Comparison of ENCODE assay signal across 24 cellular contexts in the genomic region with DNA sequence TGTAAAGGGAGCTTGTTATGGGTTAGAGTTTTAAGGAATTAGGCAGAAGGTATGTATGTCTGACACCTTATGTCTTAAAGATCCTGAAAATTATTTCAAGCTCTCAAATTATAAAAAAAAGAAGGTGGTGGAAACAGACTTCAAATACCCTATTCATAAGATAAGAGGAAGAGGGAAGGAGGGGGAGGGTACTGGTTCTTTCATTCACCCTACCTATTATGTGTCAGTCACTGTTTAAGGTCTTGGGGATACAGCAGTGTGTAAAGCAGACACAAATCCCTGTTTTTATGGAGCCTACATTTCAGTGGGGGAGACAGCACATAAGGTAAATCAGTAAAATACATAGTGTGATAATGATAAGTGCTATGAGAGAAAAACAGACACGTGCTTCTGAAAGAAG.
A peak's percentile ranks its signal among the peaks of the same experiment; 100 is the strongest.
DNase-seq lines count a peak whose midpoint lies in the region; ATAC-seq and TF ChIP-seq lines count a peak whose summit lies in the region.
"Had no signal": no experiment of that assay in that cellular context is flagged by ENCODE, and none has a peak within 500 bp of the region (broad histone marks: within the 10 kb centered on the region; RNA-seq: fewer than 3 reads in every experiment).

No MANE protein-coding gene starts in this region.

- H3K79me1 ChIP-seq in neuronal stem cell (ENCODE audit: low read depth, low read length) = peaks cover 5% of the 10 kb centered on the region

- no peaks in the 10 kb centered on the region for H3K9me3 ChIP-seq in cardiac muscle cell (ENCODE audit: low read depth)
- no peaks in the 10 kb centered on the region for H3K9me3 ChIP-seq in Panc1 (ENCODE audit: control insufficient read depth, insufficient read depth, low read depth, low read length)
- no peaks in the 10 kb centered on the region for H3K9me3 ChIP-seq in iPS-18a (ENCODE audit: control insufficient read depth, low read depth, low read length)
- peaks cover 0 to 3% of the 10 kb centered on the region in 2 donors for H3K9me3 ChIP-seq in neuronal stem cell (replicated peaks in 1 of 2; ENCODE audit: control insufficient read depth in 2 of 2, insufficient read depth in 1 of 2, low read depth in 1 of 2, low read length in 2 of 2)
- H3K9me3 ChIP-seq in effector memory CD4-positive, alpha-beta T cell (ENCODE audit: control insufficient read depth, low read length) = no peaks in the 10 kb centered on the region
- H3K9me3 ChIP-seq: MG63 had no signal

- no peaks in the 10 kb centered on the region for H3K36me3 Mint-ChIP-seq in chondrocyte (ENCODE audit: low read depth)

- no peak overlapping the region for H3K27ac Mint-ChIP-seq in chondrocyte (ENCODE audit: unreplicated experiment)

- ATAC-seq in Panc1 (no peak), HG02884 (IDR thresholded peaks at IDR 0.05; ENCODE audit: unreplicated experiment) (no peak)

- no peak overlapping the region for H4K91ac ChIP-seq in neuronal stem cell (ENCODE audit: low read depth, low read length, poor library complexity)

- peak overlapping the region; percentile 35 for H3K4me2 ChIP-seq in neuronal stem cell (ENCODE audit: insufficient read depth, low read length, poor library complexity, severe bottlenecking)

- H3K27me3 Mint-ChIP-seq in chondrocyte (ENCODE audit: low read depth) = peaks cover 5% of the 10 kb centered on the region

- intact Hi-C loops in cardiac septum (cut with DNase I) (no loop called here), Panc1 (cut with micrococcal nuclease; ENCODE audit: unreplicated experiment) (no loop called here)

- H3K27ac ChIP-seq in cardiac muscle cell = peak overlapping the region; percentile 26
- H3K27ac ChIP-seq in Panc1 (ENCODE audit: low read length) = peak overlapping the region; percentile 29; the same call in 1 of the 2 replicates
- H3K27ac ChIP-seq in iPS-18a (ENCODE audit: low read length) = peak overlapping the region; percentile 43
- peak overlapping the region; percentile 96 for H3K27ac ChIP-seq in neuronal stem cell (replicated peaks; ENCODE audit: low read length)
- H3K27ac ChIP-seq in effector memory CD4-positive, alpha-beta T cell (ENCODE audit: insufficient read depth, low read length, poor library complexity, severe bottlenecking) = no peak overlapping the region
- H3K27ac ChIP-seq: RWPE1 had no signal

- H2BK5ac ChIP-seq in neuronal stem cell (ENCODE audit: low read length) = no peak overlapping the region

- no peak overlapping the region for H3K23ac ChIP-seq in neuronal stem cell (ENCODE audit: low read depth, low read length, poor library complexity)

- no CpG with 5 or more reads among the region's 1 CpG for whole genome bisulfite sequencing in neuronal stem cell (ENCODE audit: extremely low coverage in 2 of 2, insufficient read length in 2 of 2, insufficient replicate concordance in 1 of 2), 2 donors

- H3K14ac ChIP-seq in neuronal stem cell (ENCODE audit: low read length) = no peak overlapping the region

- no peak overlapping the region for H2AK5ac ChIP-seq in neuronal stem cell (ENCODE audit: low read depth, low read length)

- no peak overlapping the region for H3K4me3 ChIP-seq in cardiac muscle cell
- no peak overlapping the region for H3K4me3 ChIP-seq in Panc1 (ENCODE audit: low read depth in 2 of 2, low read length in 2 of 2)
- H3K4me3 ChIP-seq in iPS-18a (ENCODE audit: low read length) = peak overlapping the region; percentile 17
- H3K4me3 ChIP-seq in neuronal stem cell (ENCODE audit: low read length in 2 of 2) = no peak overlapping the region
- no peak overlapping the region for H3K4me3 ChIP-seq in effector memory CD4-positive, alpha-beta T cell (ENCODE audit: insufficient read depth, low read depth, low read length, poor library complexity, severe bottlenecking)
- H3K4me3 ChIP-seq: MG63 had no signal

- POLR2A ChIA-PET in Panc1 (lab: Charles Lee) = no interaction called here

- H3K4me1 ChIP-seq in cardiac muscle cell (ENCODE audit: low read depth) (peaks cover 36% of the 10 kb centered on the region), Panc1 (ENCODE audit: control insufficient read depth, insufficient read depth, low read length) (peaks cover 14% of the 10 kb centered on the region; the same call in 1 of the 2 replicates), iPS-18a (ENCODE audit: control insufficient read depth, low read depth, low read length) (peaks cover 44% of the 10 kb centered on the region), neuronal stem cell (ENCODE audit: control insufficient read depth in 2 of 2, insufficient read depth in 1 of 2, low read depth in 1 of 2, low read length in 2 of 2) (peaks cover 25 to 28% of the 10 kb centered on the region in 2 donors)
- H3K4me1 ChIP-seq in effector memory CD4-positive, alpha-beta T cell (ENCODE audit: control insufficient read depth, insufficient read depth, low read length, poor library complexity, severe bottlenecking) = no peaks in the 10 kb centered on the region

- no peak for TF ChIP-seq CTCF in cardiac muscle cell (IDR thresholded peaks at IDR 0.05; ENCODE audit: low read depth, low read length)
- TF ChIP-seq CTCF in Panc1 (IDR thresholded peaks at IDR 0.05) = no peak
- TF ChIP-seq CTCF in chondrocyte (IDR thresholded peaks at IDR 0.05) = no peak

- CTCF ChIA-PET in Panc1 (lab: Charles Lee) = no interaction called here

- DNase-seq in cardiac muscle cell (ENCODE audit: low read depth in 1 of 2, low spot score in 1 of 2) (no peak), cardiac septum (ENCODE audit: low spot score) (no peak), Panc1 (ENCODE audit: low read depth, low spot score) (no peak), neuronal stem cell (ENCODE audit: low spot score) (no peak), chondrocyte (ENCODE audit: low spot score) (no peak)
- no peak for DNase-seq in effector memory CD4-positive, alpha-beta T cell
- DNase-seq: 8988T; ACHN; Calu3; DMS153; DND-41; GOT3; KBM-7; MG63; NCI-H1105 treated with DMSO at 0.1 percent for 48 hours; NCI-H2029; NCI-H446 treated with DMSO at 0.1 percent for 48 hours; NCI-H526; NCI-H82; NK-92 treated with Interleukin-12 subunit alpha and Interleukin-12 subunit beta, amount 100 ng/mL, for 24 hours; SHP77 had no signal

- no peak overlapping the region for H3K18ac ChIP-seq in neuronal stem cell (ENCODE audit: low read length)

- peaks cover 3% of the 10 kb centered on the region for H3K9me3 Mint-ChIP-seq in chondrocyte (ENCODE audit: low read depth)

- peak overlapping the region; percentile 2 for H3K9ac ChIP-seq in iPS-18a (ENCODE audit: low read length)
- H3K9ac ChIP-seq in neuronal stem cell (ENCODE audit: low read depth, low read length, poor library complexity) = no peak overlapping the region

- H3K27me3 ChIP-seq in cardiac muscle cell = no peaks in the 10 kb centered on the region
- no peaks in the 10 kb centered on the region for H3K27me3 ChIP-seq in Panc1 (ENCODE audit: control insufficient read depth, insufficient read depth, low read length)
- no peaks in the 10 kb centered on the region for H3K27me3 ChIP-seq in iPS-18a (ENCODE audit: control insufficient read depth, insufficient read depth, low read length)
- H3K27me3 ChIP-seq in neuronal stem cell (ENCODE audit: control insufficient read depth in 3 of 3, insufficient read depth in 3 of 3, low read depth in 1 of 3, low read length in 3 of 3) = no peaks in the 10 kb centered on the region
- no peaks in the 10 kb centered on the region for H3K27me3 ChIP-seq in effector memory CD4-positive, alpha-beta T cell (replicated peaks; ENCODE audit: control insufficient read depth, insufficient read depth, low read length, poor library complexity, severe bottlenecking)
- H3K27me3 ChIP-seq: MG63 had no signal

- no peak overlapping the region for H4K8ac ChIP-seq in neuronal stem cell (ENCODE audit: low read depth, low read length)

- no peaks in the 10 kb centered on the region for H3K4me1 Mint-ChIP-seq in chondrocyte (ENCODE audit: low read depth)

- H2BK12ac ChIP-seq in neuronal stem cell (ENCODE audit: low read length) = no peak overlapping the region

- H2AFZ ChIP-seq in neuronal stem cell (ENCODE audit: low read length) = no peak overlapping the region

- H3K4me3 Mint-ChIP-seq in chondrocyte (ENCODE audit: unreplicated experiment) = no peak overlapping the region

- no peak overlapping the region for H2BK120ac ChIP-seq in neuronal stem cell (ENCODE audit: low read depth, low read length)

- H3K36me3 ChIP-seq in cardiac muscle cell = no peaks in the 10 kb centered on the region
- H3K36me3 ChIP-seq in Panc1 (ENCODE audit: control insufficient read depth, insufficient read depth, low read length) = no peaks in the 10 kb centered on the region
- no peaks in the 10 kb centered on the region for H3K36me3 ChIP-seq in iPS-18a (ENCODE audit: control insufficient read depth, low read depth, low read length)
- no peaks in the 10 kb centered on the region for H3K36me3 ChIP-seq in neuronal stem cell (replicated peaks in 1 of 2; ENCODE audit: control insufficient read depth in 2 of 2, insufficient read depth in 2 of 2, low read length in 2 of 2)
- no peaks in the 10 kb centered on the region for H3K36me3 ChIP-seq in effector memory CD4-positive, alpha-beta T cell (ENCODE audit: control insufficient read depth, insufficient read depth, low read length)
- H3K36me3 ChIP-seq: MG63 had no signal

- H2BK15ac ChIP-seq in neuronal stem cell (ENCODE audit: low read length) = no peak overlapping the region

- BruUV-seq in Panc1 (replicated peaks; lab: Mats Ljungman, UMichigan) = no TSS peak

- in situ Hi-C loops in Panc1 (cut with HindIII; ENCODE audit: low pct_unique_long_range_greater_than_20kb, low sequenced_read_pairs) = no loop called here

- H3K4ac ChIP-seq in neuronal stem cell (ENCODE audit: low read length) = no peak overlapping the region
